In the genomic region with DNA sequence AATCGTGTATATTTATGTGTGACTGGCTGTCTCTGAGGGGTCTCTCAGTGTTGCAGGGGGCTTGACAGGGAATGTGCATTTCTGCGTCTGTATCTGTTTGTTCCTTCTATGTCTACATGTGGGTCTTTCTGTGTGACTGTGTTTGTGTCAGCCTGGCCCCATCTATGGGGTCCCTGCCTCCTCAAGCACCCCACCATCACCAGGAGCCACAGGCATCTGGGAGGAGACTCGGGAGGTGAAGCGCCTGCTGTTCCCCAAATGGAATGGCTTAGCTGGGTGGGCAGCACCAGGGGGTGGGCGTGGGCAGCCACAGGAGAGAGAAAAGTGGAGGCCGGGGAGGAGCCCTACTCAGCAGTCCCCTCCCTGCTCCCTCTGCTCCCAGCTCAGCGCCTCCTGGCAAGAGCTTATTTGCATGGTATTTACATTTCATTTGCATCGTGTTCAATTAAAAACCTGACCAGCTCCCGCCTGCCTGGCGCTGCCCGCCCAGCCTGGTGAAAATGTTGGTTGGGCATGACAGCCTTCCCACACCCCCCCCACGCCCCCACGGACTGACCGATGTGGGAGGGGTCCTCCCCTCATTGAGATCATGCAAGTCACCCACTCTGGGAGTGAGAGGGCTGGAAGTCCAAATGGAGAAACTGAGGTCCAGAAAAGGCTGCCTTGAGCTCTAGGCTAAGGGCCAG, we compare ENCODE assay signal across 8 cellular contexts.
DNase-seq lines count a peak whose midpoint lies in the region; ATAC-seq and TF ChIP-seq lines count a peak whose summit lies in the region.

No MANE protein-coding gene starts in this region.

- H3K27me3 Mint-ChIP-seq in stimulated activated naive CD8-positive, alpha-beta T cell treated with anti-CD3 and anti-CD28 coated beads, Interleukin-15, Interleukin-2, amounts not matched to agents 100 ng/mL and 50 ng/mL, for 24 hours, result peaks cover 6% of the 10 kb centered on the region
- peaks cover 41% of the 10 kb centered on the region for H3K27me3 Mint-ChIP-seq in stimulated activated naive CD8-positive, alpha-beta T cell treated with anti-CD3 and anti-CD28 coated beads, Interleukin-15, amount 100 ng/mL, for 72 hours

- H3K9me3 Mint-ChIP-seq in stimulated activated naive CD8-positive, alpha-beta T cell treated with anti-CD3 and anti-CD28 coated beads, Interleukin-15, Interleukin-2, amounts not matched to agents 100 ng/mL and 50 ng/mL, for 24 hours, result no peaks in the 10 kb centered on the region
- H3K9me3 Mint-ChIP-seq in stimulated activated naive CD8-positive, alpha-beta T cell treated with anti-CD3 and anti-CD28 coated beads, Interleukin-15, amount 100 ng/mL, for 72 hours, result no peaks in the 10 kb centered on the region

- H3K27ac ChIP-seq in effector memory CD4-positive, alpha-beta T cell (ENCODE audit: insufficient read depth, low read length, poor library complexity, severe bottlenecking), result no peak overlapping the region

- no peaks in the 10 kb centered on the region for H3K9me3 ChIP-seq in effector memory CD4-positive, alpha-beta T cell (ENCODE audit: control insufficient read depth, low read length)

- in situ Hi-C loops in astrocyte of the cerebellum (cut with HindIII; ENCODE audit: low sequenced_read_pairs), result loop anchor here (10.0 kb wide), 1 partner anchor 54 kb away; a partner anchor contains a TSS

- no peak for TF ChIP-seq CTCF in astrocyte of the cerebellum (IDR thresholded peaks at IDR 0.05; ENCODE audit: low read depth, low read length, missing control alignments)

- ATAC-seq in stimulated activated naive CD8-positive, alpha-beta T cell treated with anti-CD3 and anti-CD28 coated beads, Interleukin-15, amount 100 ng/mL, for 72 hours, result no peak
- ATAC-seq in HG02970 (IDR thresholded peaks at IDR 0.05; ENCODE audit: low FRiP score, unreplicated experiment) (no peak), GM21360 (IDR thresholded peaks at IDR 0.05; ENCODE audit: unreplicated experiment) (no peak)

- no peak for DNase-seq in stimulated activated naive CD8-positive, alpha-beta T cell treated with anti-CD3 and anti-CD28 coated beads, Interleukin-15, amount 100 ng/mL, for 72 hours
- DNase-seq in astrocyte of the cerebellum (ENCODE audit: low read depth), result peak; percentile 88
- DNase-seq in hepatic stellate cell (ENCODE audit: low spot score), result peak; percentile 77
- DNase-seq in retina, result peak; percentile 85
- DNase-seq in effector memory CD4-positive, alpha-beta T cell, result no peak

- H3K4me1 Mint-ChIP-seq in stimulated activated naive CD8-positive, alpha-beta T cell treated with anti-CD3 and anti-CD28 coated beads, Interleukin-15, Interleukin-2, amounts not matched to agents 100 ng/mL and 50 ng/mL, for 24 hours (ENCODE audit: low read depth), result peaks cover 50% of the 10 kb centered on the region
- H3K4me1 Mint-ChIP-seq in stimulated activated naive CD8-positive, alpha-beta T cell treated with anti-CD3 and anti-CD28 coated beads, Interleukin-15, amount 100 ng/mL, for 72 hours, result peaks cover 63% of the 10 kb centered on the region

- H3K4me1 ChIP-seq in effector memory CD4-positive, alpha-beta T cell (ENCODE audit: control insufficient read depth, insufficient read depth, low read length, poor library complexity, severe bottlenecking), result peaks cover 11% of the 10 kb centered on the region

- H3K4me3 ChIP-seq in astrocyte of the cerebellum (ENCODE audit: low read depth, low read length), result no peak overlapping the region
- no peak overlapping the region for H3K4me3 ChIP-seq in effector memory CD4-positive, alpha-beta T cell (ENCODE audit: insufficient read depth, low read depth, low read length, poor library complexity, severe bottlenecking)

- peak overlapping the region; percentile 21 for H3K27ac Mint-ChIP-seq in stimulated activated naive CD8-positive, alpha-beta T cell treated with anti-CD3 and anti-CD28 coated beads, Interleukin-15, Interleukin-2, amounts not matched to agents 100 ng/mL and 50 ng/mL, for 24 hours
- peak overlapping the region in 1 of 2 donors; percentile 48 for H3K27ac Mint-ChIP-seq in stimulated activated naive CD8-positive, alpha-beta T cell treated with anti-CD3 and anti-CD28 coated beads, Interleukin-15, amount 100 ng/mL, for 72 hours

- no peak overlapping the region for H3K4me3 Mint-ChIP-seq in stimulated activated naive CD8-positive, alpha-beta T cell treated with anti-CD3 and anti-CD28 coated beads, Interleukin-15, Interleukin-2, amounts not matched to agents 100 ng/mL and 50 ng/mL, for 24 hours
- no peak overlapping the region for H3K4me3 Mint-ChIP-seq in stimulated activated naive CD8-positive, alpha-beta T cell treated with anti-CD3 and anti-CD28 coated beads, Interleukin-15, amount 100 ng/mL, for 72 hours

- peaks cover 21% of the 10 kb centered on the region for H3K27me3 ChIP-seq in effector memory CD4-positive, alpha-beta T cell (replicated peaks; ENCODE audit: control insufficient read depth, insufficient read depth, low read length, poor library complexity, severe bottlenecking)

- no peaks in the 10 kb centered on the region for H3K36me3 Mint-ChIP-seq in stimulated activated naive CD8-positive, alpha-beta T cell treated with anti-CD3 and anti-CD28 coated beads, Interleukin-15, Interleukin-2, amounts not matched to agents 100 ng/mL and 50 ng/mL, for 24 hours (ENCODE audit: low read depth)

- H3K36me3 ChIP-seq in effector memory CD4-positive, alpha-beta T cell (ENCODE audit: control insufficient read depth, insufficient read depth, low read length), result no peaks in the 10 kb centered on the region

Comparison
In these comparisons a context has a peak if more than half of its experiments do, and no peak if none do; other contexts are left out.
1. DNase-seq: peak in astrocyte of the cerebellum (single experiment), hepatic stellate cell (single experiment) and retina (single experiment); none in stimulated activated naive CD8-positive, alpha-beta T cell treated with anti-CD3 and anti-CD28 coated beads, Interleukin-15, amount 100 ng/mL, for 72 hours (0 of 2) and effector memory CD4-positive, alpha-beta T cell (0 of 3).